2 cellular contexts compared by ENCODE assay signal in genomic region chr20:37550101-37550920, GRCh38. TPM values are rescaled to one million over a fixed set of nuclear protein-coding genes. Genes with fewer than 3 reads are reported as not detected.
"Had no signal": no experiment of that assay in that cellular context is flagged by ENCODE, and none has a peak within 500 bp of the region (broad histone marks: within the 10 kb centered on the region; RNA-seq: fewer than 3 reads in every experiment).

No MANE protein-coding gene starts in this region.

RNA-seq across cellular contexts. Expression of gene NNAT, which starts 29.3 kb away (rescaled TPM):
- total RNA-seq: ascending aorta; T-helper 2 cell treated with Interferon-gamma antibody and Interleukin-4, amounts not matched to agents 100 ng/mL and 5 ng/mL, for 36 hours had no signal
